3 cellular contexts compared by ENCODE assay signal in genomic region chr10:51552879-51553278, GRCh38.
"Had no signal": no experiment of that assay in that cellular context is flagged by ENCODE, and none has a peak within 500 bp of the region (broad histone marks: within the 10 kb centered on the region; RNA-seq: fewer than 3 reads in every experiment).

No MANE protein-coding gene starts in this region.

- H3K4me3 ChIP-seq: GM12878 had no signal

- DNase-seq: GDM1, GF-D8 had no signal

- ATAC-seq: GM12878 had no signal
